ENCODE assay signal across 7 cellular contexts in the genomic region with DNA sequence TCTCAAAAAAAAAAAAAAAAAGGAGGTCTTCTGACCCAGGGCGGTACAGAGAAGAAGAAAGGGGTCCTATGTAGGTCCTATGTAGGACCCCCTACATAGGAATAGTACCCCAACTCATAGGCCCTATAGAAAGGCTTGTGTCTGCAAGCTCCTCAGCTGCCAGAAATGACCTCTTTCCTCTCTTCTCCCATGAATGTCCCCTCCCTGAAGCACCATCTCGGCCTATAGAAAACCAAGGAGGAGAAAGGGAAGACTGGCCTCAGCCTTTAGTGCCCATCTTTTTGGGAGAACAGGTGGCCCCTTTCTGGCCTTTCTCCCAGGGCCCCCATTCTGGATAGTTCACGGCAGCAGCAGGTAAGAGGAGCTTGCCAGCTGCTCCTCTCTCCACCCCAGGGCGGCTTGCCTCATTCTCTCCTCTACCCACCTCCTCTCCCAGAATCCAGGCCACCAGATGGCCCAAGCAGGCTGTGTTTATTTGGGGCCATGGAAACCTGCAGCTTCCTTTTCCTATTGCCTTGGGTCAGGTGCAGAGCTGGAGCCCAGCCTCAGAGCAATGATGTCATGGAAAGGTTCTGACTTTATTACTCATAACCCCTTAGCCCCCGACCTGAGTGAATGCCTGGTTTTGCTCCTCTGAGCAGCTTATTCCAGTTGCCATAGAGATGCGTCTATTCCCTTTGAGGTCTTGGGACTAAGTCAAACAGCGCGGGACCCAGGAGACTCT. TPM values are rescaled to one million over a fixed set of nuclear protein-coding genes. Genes with fewer than 3 reads are reported as not detected.
DNase-seq lines count a peak whose midpoint lies in the region; ATAC-seq, FAIRE-seq and TF ChIP-seq lines count a peak whose summit lies in the region.

No MANE protein-coding gene starts in this region.

- no peaks in the 10 kb centered on the region for H3K27me3 ChIP-seq in bronchial epithelial cell (ENCODE audit: control insufficient read depth, insufficient read depth, low read length)

- 82 to 85% methylated on average over 5 to 6 of the region's 8 CpGs for WGBS in mesodermal cell (ENCODE audit: insufficient coverage in 2 of 2), 2 experiments

- peak; percentile 16 for DNase-seq in GM13977 (ENCODE audit: low spot score)
- DNase-seq in NCI-H510A (lab: John Stamatoyannopoulos, UW) = peak; percentile 38
- DNase-seq in bronchial epithelial cell (ENCODE audit: low read depth) = peak; percentile 54

- no peak for ATAC-seq in GM19328 (IDR thresholded peaks at IDR 0.05; ENCODE audit: unreplicated experiment)
- ATAC-seq in HG02970 (IDR thresholded peaks at IDR 0.05; ENCODE audit: low FRiP score, unreplicated experiment) = no peak
- ATAC-seq in GM21529 (IDR thresholded peaks at IDR 0.05; ENCODE audit: unreplicated experiment) = no peak

- FAIRE-seq in bronchial epithelial cell (lab: Jason Lieb, UNC) = no peak

- TF ChIP-seq CTCF in GM13977 (IDR thresholded peaks at IDR 0.05; ENCODE audit: extremely low read depth, insufficient read depth, missing control alignments) (no peak), bronchial epithelial cell (IDR thresholded peaks at IDR 0.05; ENCODE audit: insufficient read depth, low read length, severe bottlenecking) (no peak)

- no peaks in the 10 kb centered on the region for H3K9me3 ChIP-seq in mesodermal cell (ENCODE audit: control insufficient read depth, low read length)

- no peak overlapping the region for H3K4me3 ChIP-seq in bronchial epithelial cell (ENCODE audit: low read depth, low read length)
- no peak overlapping the region for H3K4me3 ChIP-seq in mesodermal cell (ENCODE audit: extremely low read depth, insufficient read depth, low read length, poor library complexity, severe bottlenecking)

- in situ Hi-C loops in GM13977 (cut with MboI; ENCODE audit: low pct_unique_long_range_greater_than_20kb, low sequenced_read_pairs, unreplicated experiment) = no loop called here

- H3K4me1 ChIP-seq in mesodermal cell (ENCODE audit: control insufficient read depth, insufficient read depth, low read length, poor library complexity, severe bottlenecking) = peaks cover 14% of the 10 kb centered on the region

- H3K36me3 ChIP-seq in bronchial epithelial cell (ENCODE audit: control insufficient read depth, insufficient read depth, low read length) (no peaks in the 10 kb centered on the region), mesodermal cell (ENCODE audit: control insufficient read depth, insufficient read depth, low read length) (peaks cover 14% of the 10 kb centered on the region)

- H3K27ac ChIP-seq in mesodermal cell (ENCODE audit: low read depth, low read length, severe bottlenecking) = peak overlapping the region; percentile 91

RNA-seq across cellular contexts. Expression of gene MRPL58, which starts 1.6 kb away (rescaled TPM):
- 23.8 and 41.6 TPM in 2 replicates for total RNA-seq in bronchial epithelial cell
- 42.4 TPM for polyA plus RNA-seq in mesodermal cell (2013, experiment 1 of 2)
- polyA plus RNA-seq in mesodermal cell (2013, experiment 2 of 2) = 40.8 TPM

RNA-seq across cellular contexts. Expression of gene CDR2L, which starts 23.4 kb away (rescaled TPM):
- 4.7 and 6.1 TPM in 2 replicates for total RNA-seq in bronchial epithelial cell
- polyA plus RNA-seq in mesodermal cell (2013, experiment 1 of 2) = 31.0 TPM
- polyA plus RNA-seq in mesodermal cell (2013, experiment 2 of 2) = 24.4 TPM

RNA-seq across cellular contexts. Expression of gene ATP5PD, which starts 35.9 kb away (rescaled TPM):
- total RNA-seq in bronchial epithelial cell = 239 and 277 TPM in 2 replicates
- 183 TPM for polyA plus RNA-seq in mesodermal cell (2013, experiment 1 of 2)
- polyA plus RNA-seq in mesodermal cell (2013, experiment 2 of 2) = 197 TPM

RNA-seq across cellular contexts. Expression of gene KCTD2, which starts 36.2 kb away (rescaled TPM):
- total RNA-seq in bronchial epithelial cell = 5.0 and 7.8 TPM in 2 replicates
- polyA plus RNA-seq in mesodermal cell (2013, experiment 1 of 2) = 22.7 TPM
- 19.3 TPM for polyA plus RNA-seq in mesodermal cell (2013, experiment 2 of 2)

RNA-seq across cellular contexts. Expression of gene HID1, which starts 38.3 kb away (rescaled TPM):
- 5.5 and 6.4 TPM in 2 replicates for total RNA-seq in bronchial epithelial cell
- polyA plus RNA-seq in mesodermal cell (2013, experiment 1 of 2) = 16.4 TPM
- 11.7 TPM for polyA plus RNA-seq in mesodermal cell (2013, experiment 2 of 2)
